In genomic region chr4:2794707-2795557, GRCh38 we compare ENCODE assay signal across 7 cellular contexts. TPM values are rescaled to one million over a fixed set of nuclear protein-coding genes. Genes with fewer than 3 reads are reported as not detected.
A peak's percentile ranks its signal among the peaks of the same experiment; 100 is the strongest.
DNase-seq lines count a peak whose midpoint lies in the region; ATAC-seq and TF ChIP-seq lines count a peak whose summit lies in the region.

No MANE protein-coding gene starts in this region.

- H3K4me1 Mint-ChIP-seq in activated CD8-positive, alpha-beta T cell treated with anti-CD3 and anti-CD28 coated beads, Interleukin-2, amount 10 ng/mL, durations not matched to agents 7 days and 5 days (ENCODE audit: low read depth) = peaks cover 47% of the 10 kb centered on the region

- in situ Hi-C loops in GM13976 (cut with MboI; ENCODE audit: low sequenced_read_pairs, unreplicated experiment) = no loop called here

- peak overlapping the region; percentile 56 to 87 (median 81) for H3K4me3 ChIP-seq in skin epidermis

- no peaks in the 10 kb centered on the region for H3K9me3 Mint-ChIP-seq in activated CD8-positive, alpha-beta T cell treated with anti-CD3 and anti-CD28 coated beads, Interleukin-2, amount 10 ng/mL, durations not matched to agents 7 days and 5 days (ENCODE audit: insufficient read depth)

- ATAC-seq in activated CD8-positive, alpha-beta T cell treated with anti-CD3 and anti-CD28 coated beads, Interleukin-2, amount 10 ng/mL, durations not matched to agents 7 days and 5 days = no peak
- ATAC-seq in left cardiac atrium (peak; percentile 24 to 39), HG02798 (IDR thresholded peaks at IDR 0.05; ENCODE audit: poor library complexity, unreplicated experiment) (no peak)

- POLR2A ChIA-PET in activated CD8-positive, alpha-beta T cell treated with anti-CD3 and anti-CD28 coated beads, Interleukin-2, amount 10 ng/mL, durations not matched to agents 7 days and 5 days (lab: Charles Lee) = no interaction called here

- peak overlapping the region in 20 of 21 experiments; percentile 23 to 96 (median 92) for H3K27ac ChIP-seq in skin epidermis

- peaks cover 3% of the 10 kb centered on the region for H3K36me3 Mint-ChIP-seq in activated CD8-positive, alpha-beta T cell treated with anti-CD3 and anti-CD28 coated beads, Interleukin-2, amount 10 ng/mL, durations not matched to agents 7 days and 5 days (ENCODE audit: low read depth)

- DNase-seq in HT1080 (ENCODE audit: low read depth) (peak; percentile 69), left cardiac atrium (peak; percentile 80), AG08396 (ENCODE audit: low spot score) (no peak), GM13976 (ENCODE audit: low spot score) (no peak)
- no peak for DNase-seq in activated CD8-positive, alpha-beta T cell treated with anti-CD3 and anti-CD28 coated beads, Interleukin-2, amount 10 ng/mL, durations not matched to agents 7 days and 5 days

- CTCF ChIA-PET in activated CD8-positive, alpha-beta T cell treated with anti-CD3 and anti-CD28 coated beads, Interleukin-2, amount 10 ng/mL, durations not matched to agents 7 days and 5 days (lab: Charles Lee) = no interaction called here

- intact Hi-C loops in left cardiac atrium (cut with DNase I) = loop anchor here in 1 of 2 donors (5.0 kb wide), 1 partner anchor 47 kb away; the partner anchor contains the start of gene ADD1

- H3K27me3 Mint-ChIP-seq in activated CD8-positive, alpha-beta T cell treated with anti-CD3 and anti-CD28 coated beads, Interleukin-2, amount 10 ng/mL, durations not matched to agents 7 days and 5 days (ENCODE audit: low read depth) = no peaks in the 10 kb centered on the region

- TF ChIP-seq CTCF in GM13976 (IDR thresholded peaks at IDR 0.05; ENCODE audit: borderline replicate concordance, control extremely low read depth, extremely low read depth, insufficient read depth, missing control alignments) = no peak

- H3K4me3 Mint-ChIP-seq in activated CD8-positive, alpha-beta T cell treated with anti-CD3 and anti-CD28 coated beads, Interleukin-2, amount 10 ng/mL, durations not matched to agents 7 days and 5 days = no peak overlapping the region

- H3K27ac Mint-ChIP-seq in activated CD8-positive, alpha-beta T cell treated with anti-CD3 and anti-CD28 coated beads, Interleukin-2, amount 10 ng/mL, durations not matched to agents 7 days and 5 days = peak overlapping the region; percentile 46

RNA-seq across cellular contexts. Expression of gene SH3BP2, which starts 2.0 kb away (rescaled TPM):
- total RNA-seq in HT1080 (2014; rRNA removed; shearing (Covaris generic)) = 25.3 and 35.1 TPM in 2 replicates
- polyA plus RNA-seq in HT1080 (2015; cell fraction: cytosol; rRNA removed) = 13.9 and 14.8 TPM in 2 replicates
- 64.3 and 75.6 TPM in 2 replicates for polyA plus RNA-seq in HT1080 (2015; cell fraction: nucleus; rRNA removed)
- total RNA-seq in activated CD8-positive, alpha-beta T cell treated with anti-CD3 and anti-CD28 coated beads, Interleukin-2, amount 10 ng/mL, durations not matched to agents 7 days and 5 days = 10 to 100 TPM; 88.2 to 93.0 TPM
- 10 to 100 TPM; 28.3 to 28.5 TPM for total RNA-seq in left cardiac atrium

RNA-seq across cellular contexts. Expression of gene TNIP2, which starts 38.8 kb away (rescaled TPM):
- total RNA-seq in HT1080 (2014; rRNA removed; shearing (Covaris generic)) = 62.4 and 72.5 TPM in 2 replicates
- polyA plus RNA-seq in HT1080 (2015; cell fraction: cytosol; rRNA removed) = 54.2 and 54.8 TPM in 2 replicates
- 52.2 and 56.0 TPM in 2 replicates for polyA plus RNA-seq in HT1080 (2015; cell fraction: nucleus; rRNA removed)
- total RNA-seq in activated CD8-positive, alpha-beta T cell treated with anti-CD3 and anti-CD28 coated beads, Interleukin-2, amount 10 ng/mL, durations not matched to agents 7 days and 5 days = 10 to 100 TPM; 42.3 to 44.3 TPM
- 10 to 100 TPM; 23.2 to 31.4 TPM for total RNA-seq in left cardiac atrium

RNA-seq across cellular contexts. Expression of gene ADD1, which starts 48.7 kb away (rescaled TPM):
- total RNA-seq in HT1080 (2014; rRNA removed; shearing (Covaris generic)) = 102 and 129 TPM in 2 replicates
- 66.5 and 81.5 TPM in 2 replicates for polyA plus RNA-seq in HT1080 (2015; cell fraction: cytosol; rRNA removed)
- 107 and 115 TPM in 2 replicates for polyA plus RNA-seq in HT1080 (2015; cell fraction: nucleus; rRNA removed)
- 100 to 1,000 TPM; 252 to 255 TPM for total RNA-seq in activated CD8-positive, alpha-beta T cell treated with anti-CD3 and anti-CD28 coated beads, Interleukin-2, amount 10 ng/mL, durations not matched to agents 7 days and 5 days
- total RNA-seq in left cardiac atrium = 100 to 1,000 TPM; 200 to 209 TPM

Comparison
In these comparisons a context has a peak if more than half of its experiments do, and no peak if none do; other contexts are left out.
1. DNase-seq: peak in HT1080 (single experiment) and left cardiac atrium (single experiment); none in activated CD8-positive, alpha-beta T cell treated with anti-CD3 and anti-CD28 coated beads, Interleukin-2, amount 10 ng/mL, durations not matched to agents 7 days and 5 days (single experiment), AG08396 (single experiment) and GM13976 (single experiment).
2. ATAC-seq: peak in left cardiac atrium (2 of 2); none in activated CD8-positive, alpha-beta T cell treated with anti-CD3 and anti-CD28 coated beads, Interleukin-2, amount 10 ng/mL, durations not matched to agents 7 days and 5 days (single experiment) and HG02798 (single experiment).